ENCODE assay signal across 16 cellular contexts in the genomic region with DNA sequence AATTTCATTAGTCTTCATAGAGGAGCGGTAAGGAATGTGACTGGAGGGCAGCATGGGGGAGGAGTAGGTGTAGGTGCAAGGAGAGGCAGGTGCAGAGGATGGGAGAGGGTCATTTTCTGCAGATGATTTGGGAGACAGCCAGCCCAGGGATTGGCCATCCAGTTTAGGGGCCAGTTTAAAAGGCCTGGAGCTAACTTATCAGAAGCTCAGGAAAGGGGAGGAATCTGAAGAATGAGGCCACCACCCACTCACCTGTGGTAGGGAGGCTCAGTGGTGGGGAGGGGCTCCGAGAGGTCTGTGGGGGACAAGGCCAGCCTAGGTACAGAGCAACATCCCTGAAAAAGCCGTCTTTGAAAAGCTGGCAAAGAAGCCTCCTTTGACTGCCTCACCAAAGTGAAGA.
DNase-seq lines count a peak whose midpoint lies in the region; ATAC-seq and TF ChIP-seq lines count a peak whose summit lies in the region.
"Had no signal": no experiment of that assay in that cellular context is flagged by ENCODE, and none has a peak within 500 bp of the region (broad histone marks: within the 10 kb centered on the region; RNA-seq: fewer than 3 reads in every experiment).

No MANE protein-coding gene starts in this region.

- H3K27me3 ChIP-seq in vagina (no peaks in the 10 kb centered on the region), aorta (ENCODE audit: control insufficient read depth in 1 of 2, insufficient read depth in 2 of 2, low read length in 1 of 2) (no peaks in the 10 kb centered on the region)
- H3K27me3 ChIP-seq: BLaER1 treated with 17β-estradiol and CSF1 and Interleukin-3, amounts not matched to agents 10 nM and 100 nM had no signal

- no peak overlapping the region for H3K4me3 ChIP-seq in lower leg skin (ENCODE audit: low read depth, poor library complexity, severe bottlenecking)
- no peak overlapping the region for H3K4me3 ChIP-seq in vagina
- H3K4me3 ChIP-seq in aorta (ENCODE audit: low read length in 2 of 2): no peak overlapping the region
- H3K4me3 ChIP-seq: BLaER1 treated with 17β-estradiol and CSF1 and Interleukin-3, amounts not matched to agents 10 nM and 100 nM; GM12878; GM23248 had no signal

- peaks cover 27% of the 10 kb centered on the region for H3K4me1 ChIP-seq in vagina
- H3K4me1 ChIP-seq in aorta (ENCODE audit: control insufficient read depth in 1 of 2, insufficient read depth in 2 of 2, low read length in 2 of 2): no peaks in the 10 kb centered on the region
- H3K4me1 ChIP-seq: BLaER1 treated with 17β-estradiol and CSF1 and Interleukin-3, amounts not matched to agents 10 nM and 100 nM had no signal

- WGBS in lower leg skin, 2 donors: 47 to 63% methylated on average over 3 of the region's 3 CpGs
- 72 to 77% methylated on average over 3 of the region's 3 CpGs for WGBS in aorta, 2 donors

- H3K27ac ChIP-seq in VCaP (0 out of 2 replicates have a peak overlapping the region, but pooled peaks have one; percentile 30), vagina (peak overlapping the region; percentile 73), aorta (ENCODE audit: low read depth in 1 of 2, low read length in 2 of 2) (no peak overlapping the region)
- H3K27ac ChIP-seq: 22Rv1; BLaER1 treated with 17β-estradiol and CSF1 and Interleukin-3, amounts not matched to agents 10 nM and 100 nM; GM23248 had no signal

- intact Hi-C loops in lower leg skin (cut with DNase I; ENCODE audit: low total_unique reads) (no loop called here), vagina (cut with DNase I) (no loop called here), aorta (cut with DNase I) (no loop called here)

- no peak for TF ChIP-seq CTCF in VCaP (conservative IDR thresholded peaks at IDR 0.05)
- no peak for TF ChIP-seq CTCF in lower leg skin (IDR thresholded peaks at IDR 0.05)
- no peak for TF ChIP-seq CTCF in vagina (IDR thresholded peaks at IDR 0.05)

- DNase-seq in NCI-H1105 treated with DMSO at 0.1 percent for 48 hours (lab: John Stamatoyannopoulos, UW) (peak; percentile 38), NCI-H1105 (lab: John Stamatoyannopoulos, UW) (no peak), lower leg skin (ENCODE audit: low spot score in 2 of 2) (peak; percentile 12 to 76), vagina (ENCODE audit: extremely low spot score in 2 of 2) (peak in 1 of 2 donors; percentile 70), AG20443 (ENCODE audit: low spot score) (no peak), aorta (no peak), pons (ENCODE audit: low spot score) (no peak)
- DNase-seq: AML-193; CD4-positive, CD25-positive, alpha-beta regulatory T cell; DMS 273 treated with DMSO at 0.1 percent for 48 hours; GM23248; IMR-90 had no signal

- H3K9me3 ChIP-seq in vagina (no peaks in the 10 kb centered on the region), aorta (ENCODE audit: control insufficient read depth, low read length) (no peaks in the 10 kb centered on the region)
- H3K9me3 ChIP-seq: BLaER1 treated with 17β-estradiol and CSF1 and Interleukin-3, amounts not matched to agents 10 nM and 100 nM had no signal

- H3K36me3 ChIP-seq in vagina (no peaks in the 10 kb centered on the region), aorta (ENCODE audit: control insufficient read depth in 1 of 2, insufficient read depth in 2 of 2, low read length in 1 of 2) (no peaks in the 10 kb centered on the region)
- H3K36me3 ChIP-seq: BLaER1 treated with 17β-estradiol and CSF1 and Interleukin-3, amounts not matched to agents 10 nM and 100 nM had no signal

- TF ChIP-seq POLR2A in lower leg skin (IDR thresholded peaks at IDR 0.05): no peak
- TF ChIP-seq POLR2A in vagina (IDR thresholded peaks at IDR 0.05): no peak

- no peak for ATAC-seq in aorta (ENCODE audit: low FRiP score)
- ATAC-seq: GM12878 had no signal

Comparison
In these comparisons a context has a peak if more than half of its experiments do, and no peak if none do; other contexts are left out.
1. DNase-seq: peak in NCI-H1105 treated with DMSO at 0.1 percent for 48 hours (single experiment) and lower leg skin (2 of 2); none in NCI-H1105 (single experiment), AG20443 (single experiment), aorta (0 of 2) and pons (single experiment).
2. H3K27ac ChIP-seq: peak in VCaP (single experiment) and vagina (single experiment); none in aorta (0 of 2).